Comparison of ENCODE assay signal across 29 cellular contexts in genomic region chr5:146564036-146564762, GRCh38. TPM values are rescaled to one million over a fixed set of nuclear protein-coding genes. Genes with fewer than 3 reads are reported as not detected.
DNase-seq lines count a peak whose midpoint lies in the region; ATAC-seq and TF ChIP-seq lines count a peak whose summit lies in the region.
"Had no signal": no experiment of that assay in that cellular context is flagged by ENCODE, and none has a peak within 500 bp of the region (broad histone marks: within the 10 kb centered on the region; RNA-seq: fewer than 3 reads in every experiment).

No MANE protein-coding gene starts in this region.

- intact Hi-C loops in mucosa of descending colon (cut with DNase I, micrococcal nuclease), result no loop called here
- intact Hi-C loops in Right ventricle myocardium superior (cut with DNase I), result no loop called here

- no peaks in the 10 kb centered on the region for H3K9me3 ChIP-seq in iPS-15b (ENCODE audit: control insufficient read depth, insufficient read depth, low read length)
- no peaks in the 10 kb centered on the region for H3K9me3 ChIP-seq in mucosa of descending colon
- H3K9me3 ChIP-seq: A549, BLaER1, right atrium auricular region, transverse colon had no signal

- peak overlapping the region; percentile 3 for H3K9ac ChIP-seq in iPS-15b (ENCODE audit: low read depth, low read length)
- H3K9ac ChIP-seq: BLaER1 had no signal

- H3K4me1 Mint-ChIP-seq in glutamatergic neuron (ENCODE audit: low read depth, unreplicated experiment), result peaks cover 7% of the 10 kb centered on the region

- no peaks in the 10 kb centered on the region for H3K9me3 Mint-ChIP-seq in glutamatergic neuron (ENCODE audit: unreplicated experiment)
- H3K9me3 Mint-ChIP-seq: activated B cell treated with CpG ODN at 0.5 μM for 24 hours; activated T-helper 2 cell treated with anti-CD3 and anti-CD28 coated beads, Interferon-gamma antibody, Interleukin-2, Interleukin-4, amounts not matched to agents 10 μg/mL and 5 μg/mL and 100 μg/mL, durations not matched to agents 14 hours and 24 hours and 36 hours; memory B cell; stimulated activated naive CD8-positive, alpha-beta T cell treated with anti-CD3 and anti-CD28 coated beads, Interleukin-15, Interleukin-2, amounts not matched to agents 100 ng/mL and 50 ng/mL, for 24 hours had no signal

- H3K4me1 ChIP-seq in iPS-15b (ENCODE audit: control insufficient read depth, insufficient read depth, low read length) (peaks cover 13% of the 10 kb centered on the region), mucosa of descending colon (ENCODE audit: low read depth) (no peaks in the 10 kb centered on the region)
- H3K4me1 ChIP-seq: A549, BLaER1, right atrium auricular region, transverse colon had no signal

- no peak for TF ChIP-seq CTCF in glutamatergic neuron (IDR thresholded peaks at IDR 0.05; ENCODE audit: partially characterized antibody, unreplicated experiment)
- no peak for TF ChIP-seq CTCF in mucosa of descending colon (IDR thresholded peaks at IDR 0.05)

- H3K4me3 ChIP-seq in iPS-15b (ENCODE audit: low read depth, low read length) (no peak overlapping the region), mucosa of descending colon (no peak overlapping the region)
- H3K4me3 ChIP-seq: A549, BLaER1, right atrium auricular region, transverse colon had no signal

- H3K4me3 Mint-ChIP-seq in glutamatergic neuron (ENCODE audit: unreplicated experiment), result no peak overlapping the region
- H3K4me3 Mint-ChIP-seq: activated B cell treated with CpG ODN at 0.5 μM for 24 hours; activated naive CD8-positive, alpha-beta T cell; memory B cell; naive thymus-derived CD4-positive, alpha-beta T cell; stimulated activated naive CD8-positive, alpha-beta T cell treated with anti-CD3 and anti-CD28 coated beads, Interleukin-15, Interleukin-2, amounts not matched to agents 100 ng/mL and 50 ng/mL, for 24 hours had no signal

- H3K27ac Mint-ChIP-seq in glutamatergic neuron (ENCODE audit: unreplicated experiment), result no peak overlapping the region
- H3K27ac Mint-ChIP-seq: activated B cell treated with CpG ODN at 0.5 μM for 24 hours; activated naive CD8-positive, alpha-beta T cell; activated T-helper 2 cell treated with anti-CD3 and anti-CD28 coated beads, Interferon-gamma antibody, Interleukin-2, Interleukin-4, amounts not matched to agents 10 μg/mL and 5 μg/mL and 100 μg/mL, durations not matched to agents 14 hours and 24 hours and 36 hours; memory B cell; naive thymus-derived CD4-positive, alpha-beta T cell; stimulated activated naive CD8-positive, alpha-beta T cell treated with anti-CD3 and anti-CD28 coated beads, Interleukin-15, Interleukin-2, amounts not matched to agents 100 ng/mL and 50 ng/mL, for 24 hours had no signal

- H3K27me3 ChIP-seq in iPS-15b (ENCODE audit: control insufficient read depth, insufficient read depth, low read length), result no peaks in the 10 kb centered on the region
- H3K27me3 ChIP-seq: BLaER1, right atrium auricular region, transverse colon had no signal

- no peak for ATAC-seq in HG02938 (IDR thresholded peaks at IDR 0.05; ENCODE audit: unreplicated experiment)
- no peak for ATAC-seq in mucosa of descending colon
- no peak for ATAC-seq in Right ventricle myocardium superior (ENCODE audit: poor library complexity)
- ATAC-seq: A549; naive thymus-derived CD4-positive, alpha-beta T cell had no signal

- H3K27me3 Mint-ChIP-seq in glutamatergic neuron (ENCODE audit: unreplicated experiment), result no peaks in the 10 kb centered on the region
- H3K27me3 Mint-ChIP-seq: activated naive CD8-positive, alpha-beta T cell; stimulated activated naive CD8-positive, alpha-beta T cell treated with anti-CD3 and anti-CD28 coated beads, Interleukin-15, Interleukin-2, amounts not matched to agents 100 ng/mL and 50 ng/mL, for 24 hours had no signal

- H3K36me3 ChIP-seq in iPS-15b (ENCODE audit: control insufficient read depth, insufficient read depth, low read length) (no peaks in the 10 kb centered on the region), mucosa of descending colon (ENCODE audit: low read depth) (no peaks in the 10 kb centered on the region)
- H3K36me3 ChIP-seq: BLaER1, right atrium auricular region, transverse colon had no signal

- in situ Hi-C loops in SK-MEL-5 (cut with HindIII; ENCODE audit: low pct_unique_long_range_greater_than_20kb, low sequenced_read_pairs), result no loop called here

- DNase-seq in NCI-H345 (lab: John Stamatoyannopoulos, UW) (peak; percentile 32), NCI-H345 treated with DMSO at 0.1 percent for 48 hours (lab: John Stamatoyannopoulos, UW; ENCODE audit: unreplicated experiment) (no peak), SK-MEL-5 (ENCODE audit: low read depth, low spot score) (peak; percentile 62), glutamatergic neuron (no peak), mucosa of descending colon (no peak), Right ventricle myocardium superior (no peak)
- DNase-seq: activated B cell treated with CpG ODN at 0.5 μM for 24 hours; activated CD4-positive, alpha-beta T cell treated with anti-CD3 and anti-CD28 coated beads, Interleukin-2, amount 50 U/mL, for 4 hours; activated CD8-positive, alpha-beta memory T cell treated with anti-CD3 and anti-CD28 coated beads, Interleukin-2, amount 50 U/mL, for 4 hours; H7; KG1; naive thymus-derived CD4-positive, alpha-beta T cell; NCI-H524; T-helper 9 cell; transverse colon had no signal

- peaks cover 2% of the 10 kb centered on the region for H3K36me3 Mint-ChIP-seq in glutamatergic neuron (ENCODE audit: unreplicated experiment)
- H3K36me3 Mint-ChIP-seq: activated naive CD8-positive, alpha-beta T cell; memory B cell; naive thymus-derived CD4-positive, alpha-beta T cell had no signal

RNA-seq across cellular contexts. Expression of gene GPR151, which starts 48.2 kb away (rescaled TPM):
- total RNA-seq in SK-MEL-5 (2014; rRNA removed; shearing (Covaris generic)), result not detected in 2 replicates
- polyA plus RNA-seq in SK-MEL-5 (2015; cell fraction: cytosol; rRNA removed), result not detected in 2 replicates
- not detected in 2 replicates for polyA plus RNA-seq in SK-MEL-5 (2015; cell fraction: nucleus; rRNA removed)
- total RNA-seq in glutamatergic neuron (ENCODE audit: unreplicated experiment) (not detected), mucosa of descending colon (not detected), Right ventricle myocardium superior (not detected)
- total RNA-seq: activated B cell treated with CpG ODN at 0.5 μM for 24 hours; activated T-helper 2 cell treated with anti-CD3 and anti-CD28 coated beads, Interferon-gamma antibody, Interleukin-2, Interleukin-4, amounts not matched to agents 10 μg/mL and 5 μg/mL and 100 μg/mL, durations not matched to agents 14 hours and 24 hours and 36 hours; epithelial cell of proximal tubule; G401; H7; HT-29; kidney epithelial cell; naive thymus-derived CD4-positive, alpha-beta T cell; osteoblast; right atrium auricular region; transverse colon had no signal
- polyA plus RNA-seq: A549 had no signal

Comparison
In these comparisons a context has a peak if more than half of its experiments do, and no peak if none do; other contexts are left out.
1. DNase-seq: peak in NCI-H345 (single experiment) and SK-MEL-5 (single experiment); none in NCI-H345 treated with DMSO at 0.1 percent for 48 hours (single experiment), glutamatergic neuron (single experiment), mucosa of descending colon (0 of 3) and Right ventricle myocardium superior (single experiment).